8 cellular contexts compared by ENCODE assay signal in the genomic region with DNA sequence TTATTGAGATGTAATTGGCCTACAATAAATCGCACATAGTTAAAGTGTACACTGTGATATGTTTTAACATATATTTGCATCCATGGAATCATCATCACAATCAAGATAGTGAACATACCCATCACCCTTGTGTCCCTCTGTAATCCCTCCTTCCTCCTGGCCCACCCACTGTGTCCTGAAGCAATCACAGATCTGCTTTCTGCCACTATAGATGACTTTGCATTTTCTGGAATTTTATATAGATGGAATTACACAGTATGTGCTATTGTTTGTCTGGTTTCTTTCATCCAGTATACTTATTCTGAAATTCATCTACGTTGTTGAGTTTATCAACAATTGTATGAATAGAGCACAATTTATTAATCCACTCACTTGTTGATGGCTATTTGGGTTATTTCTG.
"Had no signal": no experiment of that assay in that cellular context is flagged by ENCODE, and none has a peak within 500 bp of the region (broad histone marks: within the 10 kb centered on the region; RNA-seq: fewer than 3 reads in every experiment).

No MANE protein-coding gene starts in this region.

- H3K4me1 Mint-ChIP-seq: IgD-negative memory B cell had no signal

- DNase-seq: IMR-90, Karpas-422, KBM-7, KG1 had no signal

- FAIRE-seq: HTR-8/SVneo had no signal

- H3K9ac ChIP-seq: KMS-11 had no signal

- H3K4me3 Mint-ChIP-seq: IgD-negative memory B cell had no signal

- H3K27ac Mint-ChIP-seq: IgD-negative memory B cell had no signal

- H3K4me2 ChIP-seq: KMS-11 had no signal

- H3K27me3 Mint-ChIP-seq: IgD-negative memory B cell had no signal

- H3K36me3 Mint-ChIP-seq: IgD-negative memory B cell had no signal

- H3K9me3 Mint-ChIP-seq: IgD-negative memory B cell had no signal

- H3K27ac ChIP-seq: HL-60, KMS-11 had no signal
